Comparison of ENCODE assay signal across 8 cellular contexts in the genomic region with DNA sequence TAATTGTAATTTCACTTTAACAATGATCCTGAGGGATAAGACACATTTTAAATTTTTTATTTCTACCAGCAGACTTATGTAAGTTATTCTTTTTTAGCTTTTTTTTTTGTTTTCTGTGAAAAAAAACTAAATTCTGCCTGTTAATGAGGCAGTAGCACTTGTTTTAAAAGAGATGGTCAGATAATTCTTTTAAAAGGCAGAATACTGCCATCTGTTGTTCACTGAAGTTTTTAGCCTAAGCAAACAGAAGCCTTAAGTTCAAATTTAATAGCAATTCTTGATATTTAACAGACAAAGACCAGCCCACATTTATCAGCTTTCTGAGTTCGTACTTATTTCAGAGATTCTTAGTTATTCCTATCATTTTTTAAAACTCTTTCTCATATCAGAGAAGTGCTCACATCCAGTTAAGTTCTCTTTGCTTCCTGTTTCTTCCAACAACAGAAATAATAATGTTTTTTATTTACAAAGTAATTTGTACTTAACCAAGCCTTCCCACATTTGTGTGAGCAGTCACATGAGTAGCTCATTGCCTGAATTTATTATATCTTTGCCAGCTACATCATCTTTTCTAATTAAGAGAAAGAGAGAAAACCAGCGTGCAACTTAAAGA.
DNase-seq lines count a peak whose midpoint lies in the region; ATAC-seq and TF ChIP-seq lines count a peak whose summit lies in the region.

No MANE protein-coding gene starts in this region.

- H3K4me3 ChIP-seq in GM12865 (ENCODE audit: low read depth, low read length) (no peak overlapping the region), muscle layer of duodenum (ENCODE audit: low read depth in 1 of 2, low read length in 2 of 2) (no peak overlapping the region)

- H3K27ac ChIP-seq in muscle layer of duodenum (ENCODE audit: low read length), result peak overlapping the region; percentile 76

- intact Hi-C loops in posterior vena cava (cut with DNase I), result no loop called here

- DNase-seq in GM12865 (ENCODE audit: low read depth), result peak; percentile 13
- peak; percentile 18 for DNase-seq in NCI-H345 treated with DMSO at 0.1 percent for 48 hours (lab: John Stamatoyannopoulos, UW; ENCODE audit: unreplicated experiment)
- DNase-seq in dermis blood vessel endothelial cell, result peak; percentile 65
- DNase-seq in NCI-H2029 (lab: John Stamatoyannopoulos, UW), result no peak
- DNase-seq in NCI-H446 treated with DMSO at 0.1 percent for 48 hours (lab: John Stamatoyannopoulos, UW), result no peak
- DNase-seq in posterior vena cava (ENCODE audit: low spot score), result no peak

- H3K27me3 ChIP-seq in muscle layer of duodenum (ENCODE audit: low read depth, low read length), result no peaks in the 10 kb centered on the region

- no peak for ATAC-seq in HG03095 (IDR thresholded peaks at IDR 0.05; ENCODE audit: unreplicated experiment)

- no peaks in the 10 kb centered on the region for H3K36me3 ChIP-seq in muscle layer of duodenum (ENCODE audit: control insufficient read depth in 1 of 2, insufficient read depth in 2 of 2, low read length in 2 of 2)

- H3K4me1 ChIP-seq in muscle layer of duodenum (ENCODE audit: control insufficient read depth in 1 of 2, insufficient read depth in 2 of 2, low read length in 2 of 2), result no peaks in the 10 kb centered on the region

- no peak for TF ChIP-seq CTCF in GM12865 (IDR thresholded peaks at IDR 0.05; ENCODE audit: insufficient read depth, low read depth, low read length, missing control alignments)

- H3K9me3 ChIP-seq in muscle layer of duodenum (ENCODE audit: control insufficient read depth in 1 of 2, low read length in 2 of 2), result no peaks in the 10 kb centered on the region

Comparison
In these comparisons a context has a peak if more than half of its experiments do, and no peak if none do; other contexts are left out.
1. DNase-seq: peak in GM12865 (single experiment), NCI-H345 treated with DMSO at 0.1 percent for 48 hours (single experiment) and dermis blood vessel endothelial cell (single experiment); none in NCI-H2029 (single experiment), NCI-H446 treated with DMSO at 0.1 percent for 48 hours (single experiment) and posterior vena cava (single experiment).